1 cellular context compared by ENCODE assay signal in the genomic region with DNA sequence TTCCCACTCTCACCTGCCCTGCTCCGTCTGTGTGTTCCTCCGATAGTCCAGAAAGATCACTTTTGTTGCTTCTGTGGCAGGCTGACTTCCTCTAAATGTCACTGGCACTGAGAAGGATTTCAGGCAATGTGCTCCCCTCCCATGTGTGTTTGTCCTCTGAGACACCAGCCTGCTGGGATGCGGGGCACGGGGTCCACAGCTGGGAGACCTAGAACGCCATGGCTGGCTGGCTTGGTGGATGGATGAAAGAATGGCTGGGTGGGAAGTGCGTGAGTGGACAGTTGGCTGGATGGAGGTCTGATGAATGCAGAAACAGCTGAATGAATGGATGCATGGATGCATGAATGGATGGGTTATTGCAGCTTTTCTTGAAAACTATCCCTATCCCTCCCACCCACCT.
TF ChIP-seq lines count a peak whose summit lies in the region.

No MANE protein-coding gene starts in this region.

TF ChIP-seq in H1, 55 proteins besides CTCF, POLR2A, EP300 and RAD21:
- TF ChIP-seq CHD2 (IDR thresholded peaks at IDR 0.05; ENCODE audit: low read length), result no peak
- no peak for TF ChIP-seq POU5F1 (IDR thresholded peaks at IDR 0.05; ENCODE audit: low read depth, low read length)
- TF ChIP-seq CHD1 (IDR thresholded peaks at IDR 0.05; ENCODE audit: low read depth, low read length), result no peak
- TF ChIP-seq CBX5 (IDR thresholded peaks at IDR 0.05; ENCODE audit: low read depth, low read length), result no peak
- no peak for TF ChIP-seq RNF2 (IDR thresholded peaks at IDR 0.05; ENCODE audit: borderline replicate concordance, low read depth, low read length, missing control alignments, poor library complexity, severe bottlenecking)
